In the genomic region with DNA sequence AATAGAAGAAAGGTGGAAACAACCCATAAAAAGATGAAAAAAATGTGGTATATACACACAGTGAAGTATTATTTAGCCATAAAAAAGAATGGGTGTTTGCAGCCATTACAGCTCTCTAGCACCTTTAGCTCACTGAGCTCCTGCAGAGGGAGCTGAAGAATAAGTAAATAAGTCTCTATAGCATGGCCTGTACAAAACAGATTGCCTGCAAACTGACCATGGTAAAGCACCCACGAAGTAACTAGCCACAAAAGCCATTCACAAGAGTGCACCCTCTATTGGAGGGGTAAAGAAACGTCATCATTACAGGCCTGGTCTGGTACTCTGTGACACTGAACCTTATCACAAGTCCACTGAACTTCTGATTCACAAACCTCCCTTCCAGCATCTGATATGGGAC, we compare ENCODE assay signal across 14 cellular contexts.
A peak's percentile ranks its signal among the peaks of the same experiment; 100 is the strongest.
DNase-seq lines count a peak whose midpoint lies in the region; ATAC-seq and TF ChIP-seq lines count a peak whose summit lies in the region.
"Had no signal": no experiment of that assay in that cellular context is flagged by ENCODE, and none has a peak within 500 bp of the region (broad histone marks: within the 10 kb centered on the region; RNA-seq: fewer than 3 reads in every experiment).

No MANE protein-coding gene starts in this region.

- H3K9me3 ChIP-seq in A673 (ENCODE audit: low read depth, low read length, poor library complexity, severe bottlenecking) (no peaks in the 10 kb centered on the region), MG63 (no peaks in the 10 kb centered on the region)
- H3K9me3 ChIP-seq: sigmoid colon had no signal

- H3K27ac ChIP-seq in A673 (ENCODE audit: low read depth, low read length, poor library complexity, severe bottlenecking) = no peak overlapping the region
- no peak overlapping the region for H3K27ac ChIP-seq in GM23338 (ENCODE audit: low read depth)
- H3K27ac ChIP-seq: BLaER1 treated with 17β-estradiol and CSF1 and Interleukin-3, amounts not matched to agents 10 nM and 100 nM; sigmoid colon had no signal

- no peaks in the 10 kb centered on the region for H3K36me3 ChIP-seq in A673 (ENCODE audit: insufficient read depth, low read length, poor library complexity, severe bottlenecking)
- H3K36me3 ChIP-seq in GM23338 (ENCODE audit: insufficient read depth) = no peaks in the 10 kb centered on the region; the same call in 1 of the 2 replicates
- H3K36me3 ChIP-seq in MG63 = no peaks in the 10 kb centered on the region
- H3K36me3 ChIP-seq: sigmoid colon had no signal

- no peaks in the 10 kb centered on the region for H3F3A ChIP-seq in GM23338 (replicated peaks; ENCODE audit: low read depth)

- H3K27ac Mint-ChIP-seq in GM23338 (no peak overlapping the region), endothelial cell (ENCODE audit: unreplicated experiment) (no peak overlapping the region)
- no peak overlapping the region for H3K27ac Mint-ChIP-seq in activated CD4-positive, alpha-beta memory T cell treated with anti-CD3 and anti-CD28 coated beads, Interleukin-2, amount 10 ng/mL, durations not matched to agents 7 days and 5 days
- H3K27ac Mint-ChIP-seq: activated CD4-positive, alpha-beta T cell treated with anti-CD3 and anti-CD28 coated beads for 36 hours had no signal

- no peaks in the 10 kb centered on the region for H3K9me2 ChIP-seq in GM23338 (ENCODE audit: insufficient read depth)

- H2AFZ ChIP-seq in GM23338 = no peak overlapping the region

- CTCF ChIA-PET in A673 (lab: Charles Lee) = no interaction called here
- CTCF ChIA-PET in activated CD4-positive, alpha-beta memory T cell treated with anti-CD3 and anti-CD28 coated beads, Interleukin-2, amount 10 ng/mL, durations not matched to agents 7 days and 5 days (lab: Charles Lee) = interaction anchor here (1.0 kb wide), 1 partner anchor 58 kb away, joined by 3 read pairs; no protein-coding TSS in a partner anchor

- peaks cover 34% of the 10 kb centered on the region; the same call in 1 of the 2 replicates for H4K20me1 ChIP-seq in GM23338 (replicated peaks; ENCODE audit: insufficient read depth)

- H3K27me3 Mint-ChIP-seq in GM23338 (ENCODE audit: insufficient read depth, low read depth, poor library complexity) = no peaks in the 10 kb centered on the region
- H3K27me3 Mint-ChIP-seq in endothelial cell (ENCODE audit: unreplicated experiment) = no peaks in the 10 kb centered on the region
- no peaks in the 10 kb centered on the region for H3K27me3 Mint-ChIP-seq in activated CD4-positive, alpha-beta memory T cell treated with anti-CD3 and anti-CD28 coated beads, Interleukin-2, amount 10 ng/mL, durations not matched to agents 7 days and 5 days
- H3K27me3 Mint-ChIP-seq: activated CD4-positive, alpha-beta T cell treated with anti-CD3 and anti-CD28 coated beads for 36 hours had no signal

- no peak for DNase-seq in A673 (ENCODE audit: low spot score)
- no peak for DNase-seq in GM23338 (ENCODE audit: low spot score)
- peak; percentile 35 for DNase-seq in NCI-H69 (lab: John Stamatoyannopoulos, UW)
- DNase-seq in endothelial cell (ENCODE audit: low spot score) = no peak
- no peak for DNase-seq in MG63
- no peak for DNase-seq in activated CD4-positive, alpha-beta memory T cell treated with anti-CD3 and anti-CD28 coated beads, Interleukin-2, amount 10 ng/mL, durations not matched to agents 7 days and 5 days
- DNase-seq: anterior cingulate cortex, islet precursor cell, NCI-H2029, sigmoid colon had no signal

- H3K36me3 Mint-ChIP-seq in GM23338 (ENCODE audit: low read depth) (peaks cover 3% of the 10 kb centered on the region; the same call in 2 of the 3 replicates), endothelial cell (ENCODE audit: low read depth, unreplicated experiment) (no peaks in the 10 kb centered on the region)
- peaks cover 8% of the 10 kb centered on the region for H3K36me3 Mint-ChIP-seq in activated CD4-positive, alpha-beta memory T cell treated with anti-CD3 and anti-CD28 coated beads, Interleukin-2, amount 10 ng/mL, durations not matched to agents 7 days and 5 days (ENCODE audit: low read depth)

- no TSS peak for BruUV-seq in A673 (replicated peaks; lab: Mats Ljungman, UMichigan)

- no peak overlapping the region for H3K4me2 ChIP-seq in GM23338

- H3K4me1 ChIP-seq in A673 (ENCODE audit: insufficient read depth, low read length, poor library complexity, severe bottlenecking) (peaks cover 10% of the 10 kb centered on the region), GM23338 (ENCODE audit: insufficient read depth) (0 out of 2 replicates have a peak, but pooled peaks cover 5% of the 10 kb centered on the region)

- intact Hi-C loops in A673 (cut with micrococcal nuclease; ENCODE audit: unreplicated experiment) = no loop called here

- no peak overlapping the region for H3K4me3 ChIP-seq in A673 (ENCODE audit: low read depth, low read length, poor library complexity, severe bottlenecking)
- H3K4me3 ChIP-seq in GM23338 = no peak overlapping the region
- no peak overlapping the region for H3K4me3 ChIP-seq in MG63
- H3K4me3 ChIP-seq: BLaER1 treated with 17β-estradiol and CSF1 and Interleukin-3, amounts not matched to agents 10 nM and 100 nM; sigmoid colon had no signal

- peaks cover 100% of the 10 kb centered on the region for H3K79me2 ChIP-seq in GM23338 (replicated peaks; ENCODE audit: insufficient read depth)

- H3K4me1 Mint-ChIP-seq in GM23338 = peaks cover 19% of the 10 kb centered on the region
- H3K4me1 Mint-ChIP-seq in endothelial cell (ENCODE audit: unreplicated experiment) = no peaks in the 10 kb centered on the region
- H3K4me1 Mint-ChIP-seq in activated CD4-positive, alpha-beta memory T cell treated with anti-CD3 and anti-CD28 coated beads, Interleukin-2, amount 10 ng/mL, durations not matched to agents 7 days and 5 days = peaks cover 14% of the 10 kb centered on the region

- POLR2A ChIA-PET in A673 (lab: Charles Lee; ENCODE audit: low non-redundant PET) = no interaction called here
- POLR2A ChIA-PET in activated CD4-positive, alpha-beta memory T cell treated with anti-CD3 and anti-CD28 coated beads, Interleukin-2, amount 10 ng/mL, durations not matched to agents 7 days and 5 days (lab: Charles Lee) = no interaction called here

- H3K4me3 Mint-ChIP-seq in GM23338 (no peak overlapping the region), endothelial cell (ENCODE audit: unreplicated experiment) (no peak overlapping the region)
- no peak overlapping the region for H3K4me3 Mint-ChIP-seq in activated CD4-positive, alpha-beta memory T cell treated with anti-CD3 and anti-CD28 coated beads, Interleukin-2, amount 10 ng/mL, durations not matched to agents 7 days and 5 days
- H3K4me3 Mint-ChIP-seq: activated CD4-positive, alpha-beta T cell treated with anti-CD3 and anti-CD28 coated beads for 36 hours had no signal

- no peaks in the 10 kb centered on the region for H3K27me3 ChIP-seq in A673 (replicated peaks; ENCODE audit: insufficient read depth, low read depth, low read length, poor library complexity)
- no peaks in the 10 kb centered on the region for H3K27me3 ChIP-seq in GM23338 (ENCODE audit: insufficient read depth)
- no peaks in the 10 kb centered on the region for H3K27me3 ChIP-seq in MG63
- H3K27me3 ChIP-seq: BLaER1 treated with 17β-estradiol and CSF1 and Interleukin-3, amounts not matched to agents 10 nM and 100 nM; sigmoid colon had no signal

- no peak for ATAC-seq in GM23338
- no peak for ATAC-seq in HG02885 (IDR thresholded peaks at IDR 0.05; ENCODE audit: poor library complexity, unreplicated experiment)
- ATAC-seq in HG02588 (IDR thresholded peaks at IDR 0.05; ENCODE audit: unreplicated experiment) = no peak

- TF ChIP-seq CTCF in A673 (conservative IDR thresholded peaks at IDR 0.05; ENCODE audit: low read depth, low read length) (peak; percentile 32; the same call in 1 of the 2 replicates), GM23338 (conservative IDR thresholded peaks at IDR 0.05; ENCODE audit: low read depth in 2 of 2) (peak; percentile 39 to 53), endothelial cell (IDR thresholded peaks at IDR 0.05; ENCODE audit: unreplicated experiment) (peak; percentile 26)

- no peaks in the 10 kb centered on the region for H3K9me3 Mint-ChIP-seq in GM23338
- H3K9me3 Mint-ChIP-seq in endothelial cell (ENCODE audit: unreplicated experiment) = no peaks in the 10 kb centered on the region
- H3K9me3 Mint-ChIP-seq in activated CD4-positive, alpha-beta memory T cell treated with anti-CD3 and anti-CD28 coated beads, Interleukin-2, amount 10 ng/mL, durations not matched to agents 7 days and 5 days = no peaks in the 10 kb centered on the region

TF ChIP-seq in GM23338, 12 proteins besides CTCF, POLR2A, EP300 and RAD21 (continues in another document):
- TF ChIP-seq POLR2AphosphoS5 (IDR thresholded peaks at IDR 0.05; ENCODE audit: low read depth) (no peak), NANOG (IDR thresholded peaks at IDR 0.05; ENCODE audit: borderline replicate concordance) (no peak), REST (IDR thresholded peaks at IDR 0.05; ENCODE audit: unreplicated experiment) (no peak), EZH2 (IDR thresholded peaks at IDR 0.05; ENCODE audit: low read depth, unreplicated experiment) (no peak), ZNF114 (CRISPR knock-in tag; IDR thresholded peaks at IDR 0.05) (no peak)
